In genomic region chr6:123306334-123306733, GRCh38 we compare ENCODE assay signal across 15 cellular contexts.
A peak's percentile ranks its signal among the peaks of the same experiment; 100 is the strongest.
DNase-seq lines count a peak whose midpoint lies in the region; ATAC-seq and TF ChIP-seq lines count a peak whose summit lies in the region.
"Had no signal": no experiment of that assay in that cellular context is flagged by ENCODE, and none has a peak within 500 bp of the region (broad histone marks: within the 10 kb centered on the region; RNA-seq: fewer than 3 reads in every experiment).

No MANE protein-coding gene starts in this region.

- no peaks in the 10 kb centered on the region for H3K9me3 Mint-ChIP-seq in GM23338
- H3K9me3 Mint-ChIP-seq in mesothelial cell of epicardium = peaks cover 17% of the 10 kb centered on the region
- H3K9me3 Mint-ChIP-seq: IgD-negative memory B cell had no signal

- peak overlapping the region; percentile 3; the same call in 1 of the 2 replicates for H2AFZ ChIP-seq in GM23338

- TF ChIP-seq CTCF in GM23338 (conservative IDR thresholded peaks at IDR 0.05; ENCODE audit: low read depth in 2 of 2) (no peak), choroid plexus epithelial cell (conservative IDR thresholded peaks at IDR 0.05; ENCODE audit: low read depth, low read length) (no peak), mesothelial cell of epicardium (IDR thresholded peaks at IDR 0.05; ENCODE audit: unreplicated experiment) (no peak)

- no peaks in the 10 kb centered on the region for H3K9me2 ChIP-seq in GM23338 (ENCODE audit: insufficient read depth)

- no peak for DNase-seq in GM23338 (ENCODE audit: low spot score)
- peak; percentile 5 for DNase-seq in HuH-7 (ENCODE audit: low spot score)
- DNase-seq in choroid plexus epithelial cell (ENCODE audit: low read depth) = peak; percentile 5
- DNase-seq in mesothelial cell of epicardium (ENCODE audit: low spot score in 2 of 2, unreplicated experiment in 2 of 2) = no peak
- no peak for DNase-seq in activated CD8-positive, alpha-beta memory T cell treated with anti-CD3 and anti-CD28 coated beads for 24 hours
- DNase-seq: COR-L47, HFFc6, NCI-H1105 treated with DMSO at 0.1 percent for 48 hours, NCI-H1930, NCI-H2171 treated with DMSO at 0.1 percent for 48 hours, NCI-H82 had no signal

- no peaks in the 10 kb centered on the region for H3K79me2 ChIP-seq in GM23338 (replicated peaks; ENCODE audit: insufficient read depth)

- H3K4me3 Mint-ChIP-seq in GM23338 (no peak overlapping the region), mesothelial cell of epicardium (no peak overlapping the region)
- H3K4me3 Mint-ChIP-seq: HFFc6, IgD-negative memory B cell had no signal

- no peaks in the 10 kb centered on the region for H3K36me3 ChIP-seq in GM23338 (ENCODE audit: insufficient read depth)

- no peaks in the 10 kb centered on the region for H3K27me3 ChIP-seq in GM23338 (ENCODE audit: insufficient read depth)

- no peaks in the 10 kb centered on the region for H3K36me3 Mint-ChIP-seq in GM23338 (ENCODE audit: low read depth)
- no peaks in the 10 kb centered on the region for H3K36me3 Mint-ChIP-seq in mesothelial cell of epicardium
- H3K36me3 Mint-ChIP-seq: IgD-negative memory B cell had no signal

- H3K4me1 ChIP-seq in GM23338 (ENCODE audit: insufficient read depth) = no peaks in the 10 kb centered on the region

- H3K4me3 ChIP-seq in GM23338 (no peak overlapping the region), choroid plexus epithelial cell (ENCODE audit: low read depth, low read length) (no peak overlapping the region)
- H3K4me3 ChIP-seq: SK-N-MC had no signal

- no peaks in the 10 kb centered on the region for H3F3A ChIP-seq in GM23338 (replicated peaks; ENCODE audit: low read depth)

- H3K27me3 Mint-ChIP-seq in GM23338 (ENCODE audit: insufficient read depth, low read depth, poor library complexity) (no peaks in the 10 kb centered on the region), mesothelial cell of epicardium (ENCODE audit: low read depth) (no peaks in the 10 kb centered on the region)

- H3K27ac Mint-ChIP-seq in GM23338 (no peak overlapping the region), mesothelial cell of epicardium (peak overlapping the region; percentile 70)
- H3K27ac Mint-ChIP-seq: HFFc6, IgD-negative memory B cell had no signal

- no peak overlapping the region for H3K4me2 ChIP-seq in GM23338

- no peaks in the 10 kb centered on the region for H4K20me1 ChIP-seq in GM23338 (replicated peaks; ENCODE audit: insufficient read depth)

- H3K27ac ChIP-seq in GM23338 (ENCODE audit: low read depth) = no peak overlapping the region
- H3K27ac ChIP-seq: SK-N-MC had no signal

- H3K4me1 Mint-ChIP-seq in GM23338 = no peaks in the 10 kb centered on the region
- peaks cover 33% of the 10 kb centered on the region for H3K4me1 Mint-ChIP-seq in mesothelial cell of epicardium
- H3K4me1 Mint-ChIP-seq: IgD-negative memory B cell had no signal

- no peak for ATAC-seq in GM23338
- ATAC-seq in HG03135 (IDR thresholded peaks at IDR 0.05; ENCODE audit: unreplicated experiment) = no peak
- no peak for ATAC-seq in HG02870 (IDR thresholded peaks at IDR 0.05; ENCODE audit: unreplicated experiment)

TF ChIP-seq in GM23338, 12 proteins besides CTCF, POLR2A, EP300 and RAD21 (continues in another document):
- no peak for TF ChIP-seq ZNF114 (CRISPR knock-in tag; IDR thresholded peaks at IDR 0.05)
- TF ChIP-seq REST (IDR thresholded peaks at IDR 0.05; ENCODE audit: unreplicated experiment) = no peak
- no peak for TF ChIP-seq JUNB (IDR thresholded peaks at IDR 0.05; ENCODE audit: unreplicated experiment)
- no peak for TF ChIP-seq EZH2 (IDR thresholded peaks at IDR 0.05; ENCODE audit: low read depth, unreplicated experiment)
- no peak for TF ChIP-seq ETS1 (IDR thresholded peaks at IDR 0.05)
- TF ChIP-seq ZNF331 (CRISPR knock-in tag; IDR thresholded peaks at IDR 0.05; ENCODE audit: low read depth) = no peak
- TF ChIP-seq NANOG (IDR thresholded peaks at IDR 0.05; ENCODE audit: borderline replicate concordance) = no peak
- no peak for TF ChIP-seq EZH2phosphoT487 (IDR thresholded peaks at IDR 0.05; ENCODE audit: unreplicated experiment)
- TF ChIP-seq STAT1 (IDR thresholded peaks at IDR 0.05; ENCODE audit: unreplicated experiment) = no peak
- TF ChIP-seq CREB1 (CRISPR knock-in tag; IDR thresholded peaks at IDR 0.05; ENCODE audit: low read depth) = no peak

Comparison
In these comparisons a context has a peak if more than half of its experiments do, and no peak if none do; other contexts are left out.
1. DNase-seq: peak in HuH-7 (single experiment) and choroid plexus epithelial cell (single experiment); none in GM23338 (single experiment), mesothelial cell of epicardium (0 of 2) and activated CD8-positive, alpha-beta memory T cell treated with anti-CD3 and anti-CD28 coated beads for 24 hours (single experiment).